23 cellular contexts compared by ENCODE assay signal in genomic region chr2:115190459-115190858, GRCh38.
"Had no signal": no experiment of that assay in that cellular context is flagged by ENCODE, and none has a peak within 500 bp of the region (broad histone marks: within the 10 kb centered on the region; RNA-seq: fewer than 3 reads in every experiment).

No MANE protein-coding gene starts in this region.

- H3K4me3 ChIP-seq: left lung, mucosa of descending colon, right lobe of liver, thoracic aorta, tibial nerve, upper lobe of left lung had no signal

- H3K36me3 Mint-ChIP-seq: naive B cell; stimulated activated naive B cell treated with anti-CD40 and anti-IgM and Interleukin-4, amounts not matched to agents 10 μg/mL and 1 μg/mL and 100 μg/mL, for 72 hours had no signal

- H3K9me3 ChIP-seq: mucosa of descending colon, neutrophil, right lobe of liver, thoracic aorta, tibial nerve, upper lobe of left lung had no signal

- H3K36me3 ChIP-seq: left lung, neutrophil, right lobe of liver, thoracic aorta, tibial nerve, upper lobe of left lung had no signal

- H3K27ac Mint-ChIP-seq: effector memory CD8-positive, alpha-beta T cell; mesothelial cell of epicardium; naive B cell; natural killer cell treated with Interleukin-12 subunit alpha and Interleukin-12 subunit beta and Interleukin-15 and Interleukin-18, amount 100 ng/mL, for 72 hours; progenitor cell of endocrine pancreas; stimulated activated naive B cell treated with anti-CD40 and anti-IgM and Interleukin-4, amounts not matched to agents 10 μg/mL and 1 μg/mL and 100 μg/mL, for 72 hours; stimulated activated naive CD8-positive, alpha-beta T cell treated with anti-CD3 and anti-CD28 coated beads, Interleukin-15, Interleukin-2, amounts not matched to agents 100 ng/mL and 50 ng/mL, for 24 hours had no signal

- DNase-seq: cortex of kidney; effector memory CD8-positive, alpha-beta T cell; head of caudate nucleus; left cardiac atrium; mesenchymal stem cell; mucosa of descending colon; naive B cell; small intestine; stimulated activated CD4-positive, alpha-beta T cell treated with anti-CD3 and anti-CD28 coated beads, Interleukin-15, amount 100 ng/mL, for 24 hours; stimulated activated CD4-positive, alpha-beta T cell treated with anti-CD3 and anti-CD28 coated beads, Interleukin-2, amount 100 ng/mL, for 48 hours; stimulated activated naive B cell treated with anti-CD40 and anti-IgM and Interleukin-4, amounts not matched to agents 10 μg/mL and 1 μg/mL and 100 μg/mL, for 72 hours; upper lobe of left lung had no signal

- H3K9ac ChIP-seq: parathyroid adenoma had no signal

- H3K4me3 Mint-ChIP-seq: effector memory CD8-positive, alpha-beta T cell; mesothelial cell of epicardium; natural killer cell treated with Interleukin-12 subunit alpha and Interleukin-12 subunit beta and Interleukin-15 and Interleukin-18, amount 100 ng/mL, for 72 hours; neural crest cell; stimulated activated naive B cell treated with anti-CD40 and anti-IgM and Interleukin-4, amounts not matched to agents 10 μg/mL and 1 μg/mL and 100 μg/mL, for 72 hours; stimulated activated naive CD8-positive, alpha-beta T cell treated with anti-CD3 and anti-CD28 coated beads, Interleukin-15, Interleukin-2, amounts not matched to agents 100 ng/mL and 50 ng/mL, for 24 hours had no signal

- H3K27me3 Mint-ChIP-seq: effector memory CD8-positive, alpha-beta T cell; natural killer cell treated with Interleukin-12 subunit alpha and Interleukin-12 subunit beta and Interleukin-15 and Interleukin-18, amount 100 ng/mL, for 72 hours; progenitor cell of endocrine pancreas; stimulated activated naive B cell treated with anti-CD40 and anti-IgM and Interleukin-4, amounts not matched to agents 10 μg/mL and 1 μg/mL and 100 μg/mL, for 72 hours; stimulated activated naive CD8-positive, alpha-beta T cell treated with anti-CD3 and anti-CD28 coated beads, Interleukin-15, Interleukin-2, amounts not matched to agents 100 ng/mL and 50 ng/mL, for 24 hours had no signal

- H3K27me3 ChIP-seq: left lung, neutrophil, right lobe of liver, tibial nerve, upper lobe of left lung had no signal

- H3K4me1 Mint-ChIP-seq: naive B cell; neural crest cell; stimulated activated naive B cell treated with anti-CD40 and anti-IgM and Interleukin-4, amounts not matched to agents 10 μg/mL and 1 μg/mL and 100 μg/mL, for 72 hours had no signal

- H3K27ac ChIP-seq: left lung, neutrophil, parathyroid adenoma, right lobe of liver, thoracic aorta, tibial nerve, upper lobe of left lung had no signal

- H3K4me1 ChIP-seq: left lung, parathyroid adenoma, right lobe of liver, tibial nerve, upper lobe of left lung had no signal
